Comparison of ENCODE assay signal across 14 cellular contexts in the genomic region with DNA sequence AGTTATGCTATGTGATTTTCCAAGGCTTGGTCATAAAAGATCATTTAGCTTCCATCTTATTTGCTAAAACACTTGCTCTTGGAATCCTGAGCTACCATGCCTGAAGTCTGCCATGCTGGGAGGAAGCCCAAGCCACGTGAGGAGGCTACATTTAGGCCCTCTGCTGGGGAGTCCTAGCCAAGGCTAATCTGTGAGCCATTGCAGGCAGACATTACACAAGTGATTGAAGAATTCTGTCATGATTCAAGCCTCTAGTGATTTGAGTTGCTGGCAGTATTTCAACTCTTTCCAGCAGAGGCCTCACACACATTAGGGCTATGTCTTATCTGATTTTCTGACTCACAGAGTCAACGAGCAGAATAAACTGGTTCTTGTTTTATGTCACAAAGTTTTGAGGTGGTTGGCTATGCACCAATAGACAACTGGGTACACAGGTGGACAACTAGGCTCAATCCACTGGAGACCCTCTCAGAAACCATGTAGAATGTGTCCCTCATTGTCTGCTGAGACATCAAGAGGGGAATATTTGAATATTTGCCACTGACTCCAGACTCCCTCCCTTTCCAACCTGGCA.
A peak's percentile ranks its signal among the peaks of the same experiment; 100 is the strongest.
DNase-seq lines count a peak whose midpoint lies in the region; ATAC-seq, FAIRE-seq and TF ChIP-seq lines count a peak whose summit lies in the region.
"Had no signal": no experiment of that assay in that cellular context is flagged by ENCODE, and none has a peak within 500 bp of the region (broad histone marks: within the 10 kb centered on the region; RNA-seq: fewer than 3 reads in every experiment).

No MANE protein-coding gene starts in this region.

- no peak overlapping the region for H3K9ac ChIP-seq in DND-41 (ENCODE audit: low read depth, low read length)

- no peak overlapping the region for H3K27ac Mint-ChIP-seq in glutamatergic neuron (ENCODE audit: unreplicated experiment)
- no peak overlapping the region for H3K27ac Mint-ChIP-seq in activated CD4-positive, alpha-beta T cell treated with anti-CD3 and anti-CD28 coated beads, Interleukin-2, amount 10 ng/mL, durations not matched to agents 7 days and 5 days
- H3K27ac Mint-ChIP-seq: activated T-cell treated with anti-CD3 and anti-CD28 coated beads, Interleukin-2, amount 50 U/mL, for 72 hours had no signal

- peaks cover 23% of the 10 kb centered on the region for H3K36me3 Mint-ChIP-seq in glutamatergic neuron (ENCODE audit: unreplicated experiment)
- H3K36me3 Mint-ChIP-seq in activated CD4-positive, alpha-beta T cell treated with anti-CD3 and anti-CD28 coated beads, Interleukin-2, amount 10 ng/mL, durations not matched to agents 7 days and 5 days (ENCODE audit: low read depth), result no peaks in the 10 kb centered on the region

- H3K4me1 Mint-ChIP-seq in glutamatergic neuron (ENCODE audit: low read depth, unreplicated experiment), result no peaks in the 10 kb centered on the region
- no peaks in the 10 kb centered on the region for H3K4me1 Mint-ChIP-seq in activated CD4-positive, alpha-beta T cell treated with anti-CD3 and anti-CD28 coated beads, Interleukin-2, amount 10 ng/mL, durations not matched to agents 7 days and 5 days

- H3K27ac ChIP-seq in DND-41 (ENCODE audit: low read length), result no peak overlapping the region
- H3K27ac ChIP-seq: SJCRH30 had no signal

- H3K4me2 ChIP-seq in DND-41 (ENCODE audit: insufficient read depth, low read length), result no peak overlapping the region

- POLR2A ChIA-PET in activated CD4-positive, alpha-beta T cell treated with anti-CD3 and anti-CD28 coated beads, Interleukin-2, amount 10 ng/mL, durations not matched to agents 7 days and 5 days (lab: Charles Lee), result no interaction called here

- no peak for DNase-seq in DND-41
- no peak for DNase-seq in HTR-8/SVneo (ENCODE audit: insufficient read length, low spot score)
- DNase-seq in astrocyte of the hippocampus (ENCODE audit: low read depth, low spot score), result peak; percentile 84
- peak; percentile 45 for DNase-seq in kidney epithelial cell (ENCODE audit: low read depth)
- DNase-seq in NCI-H2107 treated with DMSO at 0.1 percent for 48 hours (lab: John Stamatoyannopoulos, UW; ENCODE audit: unreplicated experiment), result no peak
- no peak for DNase-seq in glutamatergic neuron
- no peak for DNase-seq in D721Med (ENCODE audit: insufficient read length, low spot score)
- no peak for DNase-seq in activated CD4-positive, alpha-beta T cell treated with anti-CD3 and anti-CD28 coated beads, Interleukin-2, amount 10 ng/mL, durations not matched to agents 7 days and 5 days
- DNase-seq: activated T-cell treated with anti-CD3 and anti-CD28 coated beads, Interleukin-2, amount 50 U/mL, for 72 hours; caudate nucleus; DMS153; left colon; NCI-H187 had no signal

- FAIRE-seq in HTR-8/SVneo (lab: Jason Lieb, UNC) (peak; percentile 60), D721Med (lab: Jason Lieb, UNC) (no peak)

- no peaks in the 10 kb centered on the region for H3K79me2 ChIP-seq in DND-41 (ENCODE audit: insufficient read depth, low read length)

- ATAC-seq in DND-41 (ENCODE audit: insufficient read depth, low read depth), result no peak
- ATAC-seq: activated T-cell treated with anti-CD3 and anti-CD28 coated beads, Interleukin-2, amount 50 U/mL, for 72 hours; left colon had no signal

- H3K4me3 Mint-ChIP-seq in glutamatergic neuron (ENCODE audit: unreplicated experiment), result no peak overlapping the region
- no peak overlapping the region for H3K4me3 Mint-ChIP-seq in activated CD4-positive, alpha-beta T cell treated with anti-CD3 and anti-CD28 coated beads, Interleukin-2, amount 10 ng/mL, durations not matched to agents 7 days and 5 days
- H3K4me3 Mint-ChIP-seq: activated T-cell treated with anti-CD3 and anti-CD28 coated beads, Interleukin-2, amount 50 U/mL, for 72 hours had no signal

- H3K27me3 ChIP-seq in DND-41 (ENCODE audit: insufficient read depth, low read length, poor library complexity), result no peaks in the 10 kb centered on the region
- H3K27me3 ChIP-seq in kidney epithelial cell (ENCODE audit: control insufficient read depth, insufficient read depth, low read length), result no peaks in the 10 kb centered on the region
- H3K27me3 ChIP-seq: SJCRH30 had no signal

- H3K27me3 Mint-ChIP-seq in glutamatergic neuron (ENCODE audit: unreplicated experiment), result peaks cover 2% of the 10 kb centered on the region
- H3K27me3 Mint-ChIP-seq in activated CD4-positive, alpha-beta T cell treated with anti-CD3 and anti-CD28 coated beads, Interleukin-2, amount 10 ng/mL, durations not matched to agents 7 days and 5 days, result no peaks in the 10 kb centered on the region

- H3K4me1 ChIP-seq in DND-41 (ENCODE audit: insufficient read depth, low read length), result peaks cover 29% of the 10 kb centered on the region

- no peaks in the 10 kb centered on the region for H4K20me1 ChIP-seq in DND-41 (ENCODE audit: insufficient read depth, low read length)

- H3K4me3 ChIP-seq in DND-41 (ENCODE audit: low read depth in 1 of 2, low read length in 2 of 2) (no peak overlapping the region), kidney epithelial cell (ENCODE audit: low read depth, low read length) (no peak overlapping the region)
- H3K4me3 ChIP-seq: SJCRH30 had no signal

- H3K36me3 ChIP-seq in DND-41 (ENCODE audit: insufficient read depth, low read length) (no peaks in the 10 kb centered on the region), kidney epithelial cell (ENCODE audit: control insufficient read depth, insufficient read depth, low read length) (no peaks in the 10 kb centered on the region)
- H3K36me3 ChIP-seq: SJCRH30 had no signal

- TF ChIP-seq CTCF in DND-41 (IDR thresholded peaks at IDR 0.05; ENCODE audit: borderline replicate concordance, extremely low read depth, low read length, poor library complexity, severe bottlenecking) (peak; percentile 33), kidney epithelial cell (IDR thresholded peaks at IDR 0.05; ENCODE audit: insufficient read depth, low read length, poor library complexity, severe bottlenecking) (peak; percentile 24), glutamatergic neuron (IDR thresholded peaks at IDR 0.05; ENCODE audit: partially characterized antibody, unreplicated experiment) (no peak), D721Med (IDR thresholded peaks at IDR 0.05; ENCODE audit: insufficient read depth, missing control alignments) (no peak)

- no peak overlapping the region for H2AFZ ChIP-seq in DND-41 (ENCODE audit: low read depth, low read length)

- peaks cover 26% of the 10 kb centered on the region for H3K9me3 ChIP-seq in DND-41 (ENCODE audit: insufficient read depth, low read length, severe bottlenecking)

- H3K9me3 Mint-ChIP-seq in glutamatergic neuron (ENCODE audit: unreplicated experiment), result peaks cover 3% of the 10 kb centered on the region
- H3K9me3 Mint-ChIP-seq in activated CD4-positive, alpha-beta T cell treated with anti-CD3 and anti-CD28 coated beads, Interleukin-2, amount 10 ng/mL, durations not matched to agents 7 days and 5 days, result peaks cover 11% of the 10 kb centered on the region

- CTCF ChIA-PET in activated CD4-positive, alpha-beta T cell treated with anti-CD3 and anti-CD28 coated beads, Interleukin-2, amount 10 ng/mL, durations not matched to agents 7 days and 5 days (lab: Charles Lee), result no interaction called here

Comparison
In these comparisons a context has a peak if more than half of its experiments do, and no peak if none do; other contexts are left out.
1. DNase-seq: peak in astrocyte of the hippocampus (single experiment) and kidney epithelial cell (single experiment); none in DND-41 (single experiment), HTR-8/SVneo (single experiment), NCI-H2107 treated with DMSO at 0.1 percent for 48 hours (single experiment), glutamatergic neuron (single experiment), D721Med (single experiment) and activated CD4-positive, alpha-beta T cell treated with anti-CD3 and anti-CD28 coated beads, Interleukin-2, amount 10 ng/mL, durations not matched to agents 7 days and 5 days (single experiment).
2. CTCF ChIP-seq: peak in DND-41 (single experiment) and kidney epithelial cell (single experiment); none in glutamatergic neuron (single experiment) and D721Med (single experiment).